In the genomic region with DNA sequence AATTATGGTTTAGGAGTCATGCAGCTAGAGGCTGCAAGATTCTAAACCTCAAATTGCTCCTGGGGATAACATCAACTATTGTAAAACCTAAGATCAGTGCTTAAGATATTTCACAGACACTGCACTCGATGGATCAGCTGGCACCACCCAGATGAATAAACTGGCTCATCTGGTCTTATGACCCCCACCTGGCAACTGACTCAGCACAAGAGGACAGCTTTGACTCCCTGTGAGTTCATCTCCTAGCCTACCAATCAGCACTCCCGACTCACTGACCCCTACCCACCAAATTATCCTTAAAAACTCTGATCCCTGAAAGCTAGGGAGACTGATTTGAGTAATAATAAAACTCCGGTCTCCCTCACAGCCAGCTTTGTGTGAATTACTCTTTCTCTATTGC, we compare ENCODE assay signal across 8 cellular contexts. TPM values are rescaled to one million over a fixed set of nuclear protein-coding genes. Genes with fewer than 3 reads are reported as not detected.
DNase-seq lines count a peak whose midpoint lies in the region; ATAC-seq, FAIRE-seq and TF ChIP-seq lines count a peak whose summit lies in the region.

No MANE protein-coding gene starts in this region.

- H4K20me1 ChIP-seq in GM12878 (ENCODE audit: control insufficient read depth, insufficient read depth): no peaks in the 10 kb centered on the region

- SMC1A ChIA-PET in GM12878 (lab: Charles Lee; ENCODE audit: uncharacterized antibody, unreplicated experiment): interaction anchor here (0.9 to 1.4 kb wide), 2 partner anchors 16 to 219 kb away, joined by 3 to 4 read pairs; no protein-coding TSS in a partner anchor

- peak overlapping the region; percentile 92 for H2AFZ ChIP-seq in GM12878 (ENCODE audit: control insufficient read depth, low read depth, low read length)

- WGBS in GM12878 (ENCODE audit: insufficient coverage, insufficient replicate concordance, low lambda C conversion rate, missing lambda C conversion rate): 98% methylated on average over 3 of the region's 3 CpGs

- in situ Hi-C loops in GM12878 (cut with MboI): loop anchor here (5.0 to 10.0 kb wide), 2 partner anchors 219 to 461 kb away; partner anchors contain the start of genes CLDN25 and ZW10

- FAIRE-seq in GM12878 (lab: Jason Lieb, UNC): no peak

- no peak for TF ChIP-seq POLR2A in GM12878 (IDR thresholded peaks at IDR 0.05; ENCODE audit: low read depth, low read length)

- RAD21 ChIA-PET in GM12878 (lab: Charles Lee; ENCODE audit: unreplicated experiment): no interaction called here

- no peaks in the 10 kb centered on the region for H3K9me3 Mint-ChIP-seq in naive thymus-derived CD8-positive, alpha-beta T cell

- no peak overlapping the region for H3K9ac ChIP-seq in HUES48 (ENCODE audit: low read depth, low read length)
- no peak overlapping the region for H3K9ac ChIP-seq in GM12878 (ENCODE audit: control insufficient read depth, insufficient read depth, low read length)

- H3K27ac ChIP-seq in HUES48 (ENCODE audit: low read depth, low read length) (no peak overlapping the region), GM12878 (ENCODE audit: control insufficient read depth, insufficient read depth) (no peak overlapping the region)

- intact Hi-C loops in GM12878 (cut with micrococcal nuclease; ENCODE audit: unreplicated experiment): no loop called here

- peak overlapping the region; percentile 74 to 91 (median 87) for H3K4me3 Mint-ChIP-seq in naive thymus-derived CD8-positive, alpha-beta T cell

- peaks cover 0 to 2% (median 0%) of the 10 kb centered on the region in 5 donors for H3K27me3 Mint-ChIP-seq in naive thymus-derived CD8-positive, alpha-beta T cell

- H3K4me1 ChIP-seq in BE2C: 0 out of 2 replicates have a peak, but pooled peaks cover 2% of the 10 kb centered on the region
- H3K4me1 ChIP-seq in HUES48 (ENCODE audit: control insufficient read depth, insufficient read depth, low read length): peaks cover 14% of the 10 kb centered on the region
- H3K4me1 ChIP-seq in GM12878 (ENCODE audit: control insufficient read depth, insufficient read depth, low read length): peaks cover 10% of the 10 kb centered on the region

- peaks cover 2% of the 10 kb centered on the region for H3K79me2 ChIP-seq in GM12878 (ENCODE audit: control insufficient read depth, insufficient read depth, low read length)

- TF ChIP-seq EP300 in GM12878 (IDR thresholded peaks at IDR 0.05; ENCODE audit: borderline replicate concordance in 1 of 2, control insufficient read depth in 1 of 2, low read depth in 2 of 2, low read length in 2 of 2): no peak

- CTCF ChIA-PET in GM12878 (lab: Yijun Ruan, JAX): interaction anchor here (0.8 to 1.5 kb wide), 8 partner anchors 9 to 483 kb away, joined by 3 to 5 read pairs (median 3); no protein-coding TSS in a partner anchor

- H3K4me3 ChIP-seq in BE2C (ENCODE audit: low read depth, low read length) (peak overlapping the region; percentile 85; the same call in 1 of the 2 replicates), HUES48 (ENCODE audit: low read depth, low read length) (peak overlapping the region; percentile 75), GM12878 (peak overlapping the region; percentile 83)

- peak overlapping the region; percentile 75 for H3K4me2 ChIP-seq in GM12878 (ENCODE audit: control insufficient read depth, insufficient read depth)

- peaks cover 20 to 41% (median 27%) of the 10 kb centered on the region in 4 donors for H3K4me1 Mint-ChIP-seq in naive thymus-derived CD8-positive, alpha-beta T cell

- H3K36me3 Mint-ChIP-seq in naive thymus-derived CD8-positive, alpha-beta T cell: peaks cover 4 to 17% (median 17%) of the 10 kb centered on the region in 3 donors

- peak overlapping the region; percentile 58 to 96 (median 86) for H3K27ac Mint-ChIP-seq in naive thymus-derived CD8-positive, alpha-beta T cell

- H3K9me3 ChIP-seq in BE2C (no peaks in the 10 kb centered on the region), HUES48 (ENCODE audit: control insufficient read depth, insufficient read depth, low read length) (no peaks in the 10 kb centered on the region), GM12878 (replicated peaks; ENCODE audit: control insufficient read depth, insufficient read depth, low read length) (no peaks in the 10 kb centered on the region)

- ATAC-seq in GM12878: no peak
- ATAC-seq in naive thymus-derived CD8-positive, alpha-beta T cell: no peak
- ATAC-seq in GM19463 (IDR thresholded peaks at IDR 0.05; ENCODE audit: unreplicated experiment): no peak
- ATAC-seq in HG02973 (IDR thresholded peaks at IDR 0.05; ENCODE audit: unreplicated experiment): no peak

- no TSS peak for BruUV-seq in GM12878 (replicated peaks; lab: Mats Ljungman, UMichigan)

- no peaks in the 10 kb centered on the region for H3K27me3 ChIP-seq in BE2C
- peaks cover 8% of the 10 kb centered on the region for H3K27me3 ChIP-seq in HUES48 (ENCODE audit: control insufficient read depth, insufficient read depth, low read length)
- no peaks in the 10 kb centered on the region for H3K27me3 ChIP-seq in GM12878 (replicated peaks in 1 of 2; ENCODE audit: control insufficient read depth in 2 of 2, insufficient read depth in 2 of 2, low read length in 1 of 2)

- no peaks in the 10 kb centered on the region for H3K36me3 ChIP-seq in BE2C
- H3K36me3 ChIP-seq in HUES48 (ENCODE audit: control insufficient read depth, insufficient read depth, low read length): peaks cover 3% of the 10 kb centered on the region; the same call in 1 of the 2 replicates
- H3K36me3 ChIP-seq in GM12878 (ENCODE audit: control insufficient read depth in 2 of 2, insufficient read depth in 2 of 2, low read length in 1 of 2): no peaks in the 10 kb centered on the region

- TF ChIP-seq RAD21 in GM12878 (IDR thresholded peaks at IDR 0.05; ENCODE audit: insufficient read depth, low read depth, low read length): no peak

- DNase-seq in BE2C (no peak), GM12878 (ENCODE audit: low read depth, low spot score) (no peak), NCI-H1436 treated with DMSO at 0.1 percent for 48 hours (lab: John Stamatoyannopoulos, UW) (no peak), NCI-H524 treated with DMSO at 0.1 percent for 48 hours (lab: John Stamatoyannopoulos, UW) (no peak)
- DNase-seq in naive thymus-derived CD8-positive, alpha-beta T cell: no peak

- TF ChIP-seq CTCF in BE2C (IDR thresholded peaks at IDR 0.05; ENCODE audit: low read depth, low read length) (no peak), GM12878 (IDR thresholded peaks at IDR 0.05 in 2 of 3, conservative IDR thresholded peaks at IDR 0.05 in 1 of 3; ENCODE audit: control insufficient read depth in 2 of 3, extremely low read depth in 1 of 3, insufficient read depth in 1 of 3, low read depth in 3 of 3, low read length in 3 of 3) (no peak)

- POLR2A ChIA-PET in GM12878 (lab: Charles Lee): interaction anchor here (0.7 to 0.8 kb wide), 2 partner anchors 20 to 21 kb away, joined by 3 read pairs; no protein-coding TSS in a partner anchor
- POLR2A ChIA-PET in naive thymus-derived CD8-positive, alpha-beta T cell (lab: Charles Lee): interaction anchor here (1.1 to 1.4 kb wide), 3 partner anchors 9 to 1387 kb away, joined by 3 to 4 read pairs (median 3); partner anchors contain the start of genes SDHD and TIMM8B

TF ChIP-seq in GM12878, 131 proteins besides CTCF, POLR2A, EP300 and RAD21 (continues in another document):
- TF ChIP-seq ZNF207 (IDR thresholded peaks at IDR 0.05; ENCODE audit: borderline replicate concordance) (no peak), BHLHE40 (IDR thresholded peaks at IDR 0.05; ENCODE audit: borderline replicate concordance in 1 of 2, low read depth in 2 of 2, low read length in 1 of 2) (no peak), PAX5 (IDR thresholded peaks at IDR 0.05; ENCODE audit: borderline replicate concordance, low read depth, low read length) (no peak), KDM1A (IDR thresholded peaks at IDR 0.05; ENCODE audit: borderline replicate concordance) (no peak), CHD4 (IDR thresholded peaks at IDR 0.05) (no peak), NFIC (IDR thresholded peaks at IDR 0.05; ENCODE audit: low read depth, low read length) (no peak), SPI1 (IDR thresholded peaks at IDR 0.05; ENCODE audit: borderline replicate concordance, insufficient read depth, low read depth, low read length) (no peak), RFX5 (IDR thresholded peaks at IDR 0.05; ENCODE audit: low read depth, low read length) (no peak)

RNA-seq across cellular contexts. Expression of gene TTC12, which starts 0.8 kb away (rescaled TPM):
- 11.8 TPM for polyA plus RNA-seq in BE2C (2012; ENCODE audit: insufficient read depth, insufficient read length, low read depth)
- 54.8 and 54.9 TPM in 2 replicates for total RNA-seq in GM12878 (2013; cell fraction: nucleolus; rRNA removed)
- total RNA-seq in GM12878 (2014; rRNA removed): 8.1 and 10.1 TPM in 2 replicates
- total RNA-seq in GM12878 (2014; rRNA removed; fragmentation: Illumina TruSeq; extraction: Trizol): 11.4 and 12.2 TPM in 2 replicates
- total RNA-seq in GM12878 (2021): 8.2 and 9.9 TPM in 2 replicates
- polyA plus RNA-seq in GM12878 (2011; ENCODE audit: low read depth): 14.7 TPM
- polyA plus RNA-seq in GM12878 (2011; rRNA removed): 14.0 and 16.6 TPM in 2 replicates
- 7.7 and 7.8 TPM in 2 replicates for polyA plus RNA-seq in GM12878 (2011; cell fraction: cytosol; rRNA removed)
- polyA plus RNA-seq in GM12878 (2011; cell fraction: nucleus; rRNA removed): 71.1 and 106 TPM in 2 replicates
- polyA plus RNA-seq in GM12878 (2012): 8.6 TPM in 2 replicates
- polyA plus RNA-seq in GM12878 (2014; fragmentation: Illumina TruSeq; extraction: Trizol): 10.3 and 14.5 TPM in 2 replicates
- polyA plus RNA-seq in GM12878 (2014; fragmentation: Nextera tagmentation; extraction: Ambion mirVana): 1 to 10 TPM; 3.7 to 7.9 TPM
- 8.4 and 8.6 TPM in 2 replicates for polyA plus RNA-seq in GM12878 (2014; rRNA removed)
- 1 to 10 TPM; 5.7 to 7.0 TPM for polyA plus RNA-seq in GM12878 (2016; fragmentation: Nextera tagmentation; extraction: Ambion mirVana)
- 7.8 and 13.5 TPM in 2 replicates for polyA minus RNA-seq in GM12878 (2011; rRNA and poly(A)+ RNA removed)
- 4.1 and 4.7 TPM in 2 replicates for polyA minus RNA-seq in GM12878 (2011; cell fraction: cytosol; rRNA and poly(A)+ RNA removed)
- 31.8 and 33.6 TPM in 2 replicates for polyA minus RNA-seq in GM12878 (2011; cell fraction: nucleus; rRNA and poly(A)+ RNA removed)
- 10 to 100 TPM; 92.0 to 95.8 TPM for total RNA-seq in naive thymus-derived CD8-positive, alpha-beta T cell
- polyA plus RNA-seq in naive thymus-derived CD8-positive, alpha-beta T cell: 10 to 100 TPM in 1 of 3 donors, 1 to 10 TPM in 2; 6.9 to 11.3 (median 6.9) TPM
